In genomic region chr3:188274249-188274915, GRCh38 we compare ENCODE assay signal across 12 cellular contexts.
DNase-seq lines count a peak whose midpoint lies in the region; ATAC-seq and TF ChIP-seq lines count a peak whose summit lies in the region.
"Had no signal": no experiment of that assay in that cellular context is flagged by ENCODE, and none has a peak within 500 bp of the region (broad histone marks: within the 10 kb centered on the region; RNA-seq: fewer than 3 reads in every experiment).

No MANE protein-coding gene starts in this region.

- peaks cover 41% of the 10 kb centered on the region for H3K36me3 Mint-ChIP-seq in dendritic cell treated with granulocyte-macrophage colony-stimulating factor and Interleukin-4, amounts not matched to agents 40 ng/mL and 50 ng/mL, for 4 days (ENCODE audit: low read depth)

- H3K4me1 Mint-ChIP-seq in dendritic cell treated with granulocyte-macrophage colony-stimulating factor and Interleukin-4, amounts not matched to agents 40 ng/mL and 50 ng/mL, for 4 days (ENCODE audit: low read depth) = peaks cover 46% of the 10 kb centered on the region

- no peak for ATAC-seq in left cardiac atrium
- ATAC-seq in aorta (ENCODE audit: low FRiP score) = no peak
- ATAC-seq in HG03521 (IDR thresholded peaks at IDR 0.05; ENCODE audit: unreplicated experiment) = no peak

- intact Hi-C loops in left cardiac atrium (cut with DNase I) = no loop called here
- intact Hi-C loops in dendritic cell treated with granulocyte-macrophage colony-stimulating factor and Interleukin-4, amounts not matched to agents 40 ng/mL and 50 ng/mL, for 4 days (cut with micrococcal nuclease) = no loop called here
- intact Hi-C loops in aorta (cut with DNase I) = no loop called here

- no peak overlapping the region for H3K9ac ChIP-seq in muscle layer of colon (ENCODE audit: low read length)

- no peaks in the 10 kb centered on the region for H3K9me3 Mint-ChIP-seq in dendritic cell treated with granulocyte-macrophage colony-stimulating factor and Interleukin-4, amounts not matched to agents 40 ng/mL and 50 ng/mL, for 4 days

- H3K27ac ChIP-seq in cardiac muscle cell (peak overlapping the region; percentile 70), muscle layer of colon (ENCODE audit: low read depth, low read length) (peak overlapping the region; percentile 59), aorta (ENCODE audit: low read depth in 1 of 2, low read length in 2 of 2) (peak overlapping the region; percentile 48 to 73)

- no peaks in the 10 kb centered on the region for H3K27me3 Mint-ChIP-seq in dendritic cell treated with granulocyte-macrophage colony-stimulating factor and Interleukin-4, amounts not matched to agents 40 ng/mL and 50 ng/mL, for 4 days

- WGBS in aorta, 2 donors = 30 to 39% methylated on average over 4 of the region's 4 CpGs

- peak overlapping the region; percentile 20 for H3K27ac Mint-ChIP-seq in dendritic cell treated with granulocyte-macrophage colony-stimulating factor and Interleukin-4, amounts not matched to agents 40 ng/mL and 50 ng/mL, for 4 days

- H3K4me3 Mint-ChIP-seq in dendritic cell treated with granulocyte-macrophage colony-stimulating factor and Interleukin-4, amounts not matched to agents 40 ng/mL and 50 ng/mL, for 4 days = no peak overlapping the region

- no peak for TF ChIP-seq CTCF in cardiac muscle cell (IDR thresholded peaks at IDR 0.05; ENCODE audit: low read depth, low read length)

- H3K4me3 ChIP-seq in cardiac muscle cell (no peak overlapping the region), muscle layer of colon (ENCODE audit: low read depth in 1 of 2, low read length in 2 of 2) (no peak overlapping the region), aorta (ENCODE audit: low read length in 2 of 2) (no peak overlapping the region)

- H3K4me1 ChIP-seq in cardiac muscle cell (ENCODE audit: low read depth) = peaks cover 44% of the 10 kb centered on the region
- H3K4me1 ChIP-seq in muscle layer of colon (ENCODE audit: insufficient read depth, low read length) = peaks cover 70% of the 10 kb centered on the region
- peaks cover 11 to 32% of the 10 kb centered on the region in 2 donors for H3K4me1 ChIP-seq in aorta (ENCODE audit: control insufficient read depth in 1 of 2, insufficient read depth in 2 of 2, low read length in 2 of 2)

- DNase-seq in cardiac muscle cell (ENCODE audit: low read depth in 1 of 2, low spot score in 1 of 2) (peak in 1 of 2 donors; percentile 38), left cardiac atrium (no peak), aorta (no peak), activated gamma-delta T cell (lab: John Stamatoyannopoulos, UW) (no peak), NCI-H524 treated with DMSO at 0.1 percent for 48 hours (lab: John Stamatoyannopoulos, UW) (no peak)
- DNase-seq: activated CD4-positive, alpha-beta T cell treated with anti-CD3 and anti-CD28 coated beads, Interleukin-2, amount 50 U/mL, for 48 hours; central memory CD4-positive, alpha-beta T cell; NCI-H146; T1000 had no signal

- H3K36me3 ChIP-seq in cardiac muscle cell = no peaks in the 10 kb centered on the region
- peaks cover 4% of the 10 kb centered on the region for H3K36me3 ChIP-seq in muscle layer of colon (ENCODE audit: insufficient read depth, low read length)
- H3K36me3 ChIP-seq in aorta (ENCODE audit: control insufficient read depth in 1 of 2, insufficient read depth in 2 of 2, low read length in 1 of 2) = peaks cover 0 to 2% of the 10 kb centered on the region in 2 donors

- H3K27me3 ChIP-seq in cardiac muscle cell (no peaks in the 10 kb centered on the region), muscle layer of colon (ENCODE audit: control insufficient read depth in 1 of 2, insufficient read depth in 2 of 2, low read length in 2 of 2) (no peaks in the 10 kb centered on the region), aorta (ENCODE audit: control insufficient read depth in 1 of 2, insufficient read depth in 2 of 2, low read length in 1 of 2) (no peaks in the 10 kb centered on the region)

- H3K9me3 ChIP-seq in cardiac muscle cell (ENCODE audit: low read depth) (no peaks in the 10 kb centered on the region), muscle layer of colon (ENCODE audit: low read length) (no peaks in the 10 kb centered on the region), aorta (ENCODE audit: control insufficient read depth, low read length) (no peaks in the 10 kb centered on the region)
